Comparison of ENCODE assay signal across 8 cellular contexts in the genomic region with DNA sequence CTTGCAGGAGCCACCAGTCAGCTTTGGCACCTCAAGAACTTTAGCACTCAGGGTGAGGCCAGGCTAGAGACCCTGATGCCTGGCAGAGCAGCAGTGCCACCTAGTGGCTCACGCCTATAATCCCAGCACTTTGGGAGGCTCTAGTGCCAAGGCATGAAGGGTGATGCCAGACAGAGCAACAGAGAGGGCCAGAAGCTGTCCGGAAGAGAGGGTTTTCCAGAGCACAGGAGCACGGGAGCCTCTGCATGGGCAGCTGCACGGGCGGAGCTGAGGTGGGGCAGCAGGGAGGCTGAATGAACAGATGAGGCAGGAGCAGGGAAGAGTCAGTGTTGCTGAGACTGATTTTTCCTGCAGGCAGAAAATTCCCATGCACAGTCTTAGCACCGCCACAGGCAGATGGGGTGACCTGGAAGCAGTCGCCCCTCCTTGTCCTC. TPM values are rescaled to one million over a fixed set of nuclear protein-coding genes. Genes with fewer than 3 reads are reported as not detected.
A peak's percentile ranks its signal among the peaks of the same experiment; 100 is the strongest.
DNase-seq lines count a peak whose midpoint lies in the region; ATAC-seq lines count a peak whose summit lies in the region.

No MANE protein-coding gene starts in this region.

- peak; percentile 81 for ATAC-seq in HG02798 (IDR thresholded peaks at IDR 0.05; ENCODE audit: poor library complexity, unreplicated experiment)

- DNase-seq in SKM-1 treated with dmso at 0.1 percent for 144 hours (lab: John Stamatoyannopoulos, UW; ENCODE audit: unreplicated experiment) (peak; percentile 24), SKM-1 (lab: John Stamatoyannopoulos, UW; ENCODE audit: unreplicated experiment) (no peak), NCI-H226 (peak; percentile 64), dermis blood vessel endothelial cell (peak; percentile 76), lung microvascular endothelial cell (ENCODE audit: low read depth in 2 of 2) (peak; percentile 65 to 73)
- peak; percentile 33 to 51 for DNase-seq in activated CD4-positive, alpha-beta T cell treated with anti-CD3 and anti-CD28 coated beads for 4 hours
- peak; percentile 22 for DNase-seq in stimulated activated CD8-positive, alpha-beta memory T cell treated with anti-CD3 and anti-CD28 coated beads, Interleukin-15, amount 100 ng/mL, for 24 hours (ENCODE audit: low read depth)

RNA-seq across cellular contexts. Expression of a gene that starts 38.9 kb away (rescaled TPM):
- total RNA-seq in dermis blood vessel endothelial cell, result 0.34 and 0.51 TPM in 2 replicates
- 0.22 and 0.40 TPM in 2 replicates for total RNA-seq in lung microvascular endothelial cell
